In genomic region chr13:42645717-42646116, GRCh38 we compare ENCODE assay signal across 33 cellular contexts.
"Had no signal": no experiment of that assay in that cellular context is flagged by ENCODE, and none has a peak within 500 bp of the region (broad histone marks: within the 10 kb centered on the region; RNA-seq: fewer than 3 reads in every experiment).

No MANE protein-coding gene starts in this region.

- H3K36me3 ChIP-seq: adrenal gland, brain microvascular endothelial cell, breast epithelium, WERI-Rb-1 had no signal

- H3K4me3 ChIP-seq: adrenal gland, body of pancreas, breast epithelium had no signal

- DNase-seq: activated CD4-positive, alpha-beta memory T cell treated with anti-CD3 and anti-CD28 coated beads, Interleukin-2, amount 10 ng/mL, durations not matched to agents 7 days and 5 days; activated CD4-positive, alpha-beta T cell treated with anti-CD3 and anti-CD28 coated beads for 1 hour; activated CD4-positive, alpha-beta T cell treated with anti-CD3 and anti-CD28 coated beads for 36 hours; activated CD4-positive, alpha-beta T cell treated with anti-CD3 and anti-CD28 coated beads for 48 hours; activated CD4-positive, alpha-beta T cell treated with anti-CD3 and anti-CD28 coated beads, Interleukin-2, amount 10 ng/mL, durations not matched to agents 7 days and 5 days; activated CD4-positive, alpha-beta T cell treated with anti-CD3 and anti-CD28 coated beads, Interleukin-2, amount 50 U/mL, for 48 hours; activated CD4-positive, CD25-positive, alpha-beta regulatory T cell; activated CD8-positive, alpha-beta memory T cell treated with anti-CD3 and anti-CD28 coated beads for 24 hours; activated CD8-positive, alpha-beta memory T cell treated with anti-CD3 and anti-CD28 coated beads, Interleukin-2, amount 10 ng/mL, durations not matched to agents 7 days and 5 days; activated CD8-positive, alpha-beta memory T cell treated with anti-CD3 and anti-CD28 coated beads, Interleukin-2, amount 50 U/mL, for 48 hours; activated CD8-positive, alpha-beta T cell treated with anti-CD3 and anti-CD28 coated beads, Interleukin-2, amount 10 ng/mL, durations not matched to agents 7 days and 5 days; activated effector memory CD4-positive, alpha-beta T cell treated with Interleukin-2 at 50 U/mL for 16 hours; activated gamma-delta T cell; activated naive CD4-positive, alpha-beta T cell treated with anti-CD3 and anti-CD28 coated beads, Interleukin-2, amount 50 U/mL, for 16 hours; activated naive CD4-positive, alpha-beta T cell treated with Interleukin-2 at 50 U/mL for 16 hours; activated naive CD8-positive, alpha-beta T cell treated with anti-CD3 and anti-CD28 coated beads for 36 hours; activated T-cell treated with anti-CD3 and anti-CD28 coated beads, Interleukin-2, amount 50 U/mL, for 24 hours; activated T-cell treated with anti-CD3 and anti-CD28 coated beads, Interleukin-2, amount 50 U/mL, for 48 hours; adrenal gland; amniotic stem cell; aorta; body of pancreas; brain microvascular endothelial cell; central memory CD4-positive, alpha-beta T cell; T-helper 2 cell; T-helper 9 cell; WERI-Rb-1 had no signal

- H3K9me3 ChIP-seq: adrenal gland, body of pancreas, breast epithelium had no signal

- H3K4me1 ChIP-seq: adrenal gland, body of pancreas, breast epithelium had no signal

- H3K4me3 Mint-ChIP-seq: activated CD4-positive, alpha-beta memory T cell treated with anti-CD3 and anti-CD28 coated beads, Interleukin-2, amount 10 ng/mL, durations not matched to agents 7 days and 5 days; activated CD4-positive, alpha-beta T cell treated with anti-CD3 and anti-CD28 coated beads for 36 hours; activated CD4-positive, alpha-beta T cell treated with anti-CD3 and anti-CD28 coated beads, Interleukin-2, amount 10 ng/mL, durations not matched to agents 7 days and 5 days; activated CD8-positive, alpha-beta memory T cell treated with anti-CD3 and anti-CD28 coated beads, Interleukin-2, amount 10 ng/mL, durations not matched to agents 7 days and 5 days; activated CD8-positive, alpha-beta T cell treated with anti-CD3 and anti-CD28 coated beads, Interleukin-2, amount 10 ng/mL, durations not matched to agents 7 days and 5 days; activated naive CD8-positive, alpha-beta T cell treated with anti-CD3 and anti-CD28 coated beads for 36 hours; activated T-cell treated with anti-CD3 and anti-CD28 coated beads, Interleukin-2, amount 50 U/mL, for 24 hours; T-helper 2 cell treated with Interferon-gamma antibody and Interleukin-4, amounts not matched to agents 5 μg/mL and 100 μg/mL, for 36 hours; WTC11 had no signal

- H3K4me1 Mint-ChIP-seq: activated CD4-positive, alpha-beta memory T cell treated with anti-CD3 and anti-CD28 coated beads, Interleukin-2, amount 10 ng/mL, durations not matched to agents 7 days and 5 days; activated CD4-positive, alpha-beta T cell treated with anti-CD3 and anti-CD28 coated beads for 36 hours; activated CD4-positive, alpha-beta T cell treated with anti-CD3 and anti-CD28 coated beads, Interleukin-2, amount 10 ng/mL, durations not matched to agents 7 days and 5 days; activated CD8-positive, alpha-beta memory T cell treated with anti-CD3 and anti-CD28 coated beads, Interleukin-2, amount 10 ng/mL, durations not matched to agents 7 days and 5 days; activated naive CD8-positive, alpha-beta T cell treated with anti-CD3 and anti-CD28 coated beads for 36 hours had no signal

- H3K27ac ChIP-seq: adrenal gland, body of pancreas, brain microvascular endothelial cell, breast epithelium, WERI-Rb-1 had no signal

- H3K9me3 Mint-ChIP-seq: activated naive CD4-positive, alpha-beta T cell treated with anti-CD3 and anti-CD28 coated beads, Interleukin-2, amount 50 U/mL, for 72 hours; activated T-helper 2 cell treated with anti-CD3 and anti-CD28 coated beads, Interferon-gamma antibody, Interleukin-2, Interleukin-4, amounts not matched to agents 10 μg/mL and 5 μg/mL and 100 μg/mL, durations not matched to agents 14 hours and 24 hours and 36 hours; T-helper 2 cell treated with Interferon-gamma antibody and Interleukin-4, amounts not matched to agents 5 μg/mL and 100 μg/mL, for 36 hours had no signal

- H3K27me3 ChIP-seq: adrenal gland, body of pancreas, brain microvascular endothelial cell, breast epithelium had no signal

- H3K36me3 Mint-ChIP-seq: activated naive CD4-positive, alpha-beta T cell treated with anti-CD3 and anti-CD28 coated beads, Interleukin-2, amount 50 U/mL, for 72 hours; activated naive CD8-positive, alpha-beta T cell treated with anti-CD3 and anti-CD28 coated beads for 36 hours had no signal

- H3K27ac Mint-ChIP-seq: activated CD4-positive, alpha-beta memory T cell treated with anti-CD3 and anti-CD28 coated beads, Interleukin-2, amount 10 ng/mL, durations not matched to agents 7 days and 5 days; activated CD4-positive, alpha-beta T cell treated with anti-CD3 and anti-CD28 coated beads for 36 hours; activated CD4-positive, alpha-beta T cell treated with anti-CD3 and anti-CD28 coated beads, Interleukin-2, amount 10 ng/mL, durations not matched to agents 7 days and 5 days; activated CD8-positive, alpha-beta memory T cell treated with anti-CD3 and anti-CD28 coated beads, Interleukin-2, amount 10 ng/mL, durations not matched to agents 7 days and 5 days; activated CD8-positive, alpha-beta T cell treated with anti-CD3 and anti-CD28 coated beads, Interleukin-2, amount 10 ng/mL, durations not matched to agents 7 days and 5 days; activated naive CD4-positive, alpha-beta T cell treated with anti-CD3 and anti-CD28 coated beads, Interleukin-2, amount 50 U/mL, for 72 hours; activated naive CD8-positive, alpha-beta T cell treated with anti-CD3 and anti-CD28 coated beads for 36 hours; activated T-cell treated with anti-CD3 and anti-CD28 coated beads, Interleukin-2, amount 50 U/mL, for 24 hours; activated T-helper 2 cell treated with anti-CD3 and anti-CD28 coated beads, Interferon-gamma antibody, Interleukin-2, Interleukin-4, amounts not matched to agents 10 μg/mL and 5 μg/mL and 100 μg/mL, durations not matched to agents 14 hours and 24 hours and 36 hours; T-helper 2 cell treated with Interferon-gamma antibody and Interleukin-4, amounts not matched to agents 5 μg/mL and 100 μg/mL, for 36 hours; WTC11 had no signal

- ATAC-seq: activated CD4-positive, alpha-beta T cell treated with anti-CD3 and anti-CD28 coated beads for 36 hours; activated CD4-positive, CD25-positive, alpha-beta regulatory T cell treated with anti-CD3 and anti-CD28 coated beads, Interleukin-2, amount 50 U/mL, for 24 hours; activated CD8-positive, alpha-beta memory T cell treated with anti-CD3 and anti-CD28 coated beads, Interleukin-2, amount 10 ng/mL, durations not matched to agents 7 days and 5 days; activated CD8-positive, alpha-beta T cell treated with anti-CD3 and anti-CD28 coated beads, Interleukin-2, amount 10 ng/mL, durations not matched to agents 7 days and 5 days; activated naive CD4-positive, alpha-beta T cell treated with anti-CD3 and anti-CD28 coated beads, Interleukin-2, amount 50 U/mL, for 72 hours; body of pancreas; WTC11 had no signal
